Comparison of ENCODE assay signal across 19 cellular contexts in genomic region chr4:148076964-148077363, GRCh38.
"Had no signal": no experiment of that assay in that cellular context is flagged by ENCODE, and none has a peak within 500 bp of the region (broad histone marks: within the 10 kb centered on the region; RNA-seq: fewer than 3 reads in every experiment).

No MANE protein-coding gene starts in this region.

- ATAC-seq: activated T-cell treated with anti-CD3 and anti-CD28 coated beads, Interleukin-2, amount 50 U/mL, for 72 hours; left ventricle myocardium superior; right cardiac atrium; stimulated activated naive CD8-positive, alpha-beta T cell treated with anti-CD3 and anti-CD28 coated beads, Interleukin-15, amount 100 ng/mL, for 72 hours; T-cell had no signal

- H3K4me3 ChIP-seq: breast epithelium, dorsolateral prefrontal cortex, upper lobe of left lung had no signal

- H3K27ac ChIP-seq: breast epithelium, upper lobe of left lung had no signal

- H3K9me3 ChIP-seq: upper lobe of left lung had no signal

- H3K4me1 ChIP-seq: breast epithelium, upper lobe of left lung had no signal

- H3K36me3 ChIP-seq: breast epithelium had no signal

- H3K27me3 ChIP-seq: breast epithelium, dorsolateral prefrontal cortex, upper lobe of left lung had no signal

- DNase-seq: activated CD4-positive, alpha-beta T cell treated with anti-CD3 and anti-CD28 coated beads, Interleukin-2, amount 10 ng/mL, durations not matched to agents 7 days and 5 days; activated CD8-positive, alpha-beta memory T cell treated with anti-CD3 and anti-CD28 coated beads, Interleukin-2, amount 50 U/mL, for 48 hours; activated gamma-delta T cell treated with Interleukin-2 at 50 U/mL for 16 hours; activated T-cell treated with anti-CD3 and anti-CD28 coated beads, Interleukin-2, amount 50 U/mL, for 72 hours; amygdala; endodermal cell; hippocampal formation; left ventricle myocardium superior; mesendoderm; nucleus accumbens; posterior cingulate gyrus; right cardiac atrium; small intestine; stimulated activated naive CD8-positive, alpha-beta T cell treated with anti-CD3 and anti-CD28 coated beads, Interleukin-15, amount 100 ng/mL, for 72 hours; T-cell; T-helper 9 cell; upper lobe of left lung had no signal
